ENCODE assay signal across 11 cellular contexts in genomic region chr12:61706783-61707182, GRCh38.
"Had no signal": no experiment of that assay in that cellular context is flagged by ENCODE, and none has a peak within 500 bp of the region (broad histone marks: within the 10 kb centered on the region; RNA-seq: fewer than 3 reads in every experiment).

No MANE protein-coding gene starts in this region.

- H3K4me3 Mint-ChIP-seq: GM23338, H9, HFFc6 had no signal

- H3K9me3 Mint-ChIP-seq: GM23338, H9 had no signal

- H3K27ac Mint-ChIP-seq: GM23338, H9, HFFc6 had no signal

- H2AFZ ChIP-seq: GM23248, GM23338 had no signal

- ATAC-seq: GM23338, HCT116 had no signal

- H3K4me2 ChIP-seq: GM23338 had no signal

- H3K9ac ChIP-seq: GM23248 had no signal

- H3K9me3 ChIP-seq: HAP-1 had no signal

- H3K4me3 ChIP-seq: GM23248, GM23338, HAP-1 had no signal

- FAIRE-seq: H1, H54 had no signal

- H3K4me1 ChIP-seq: HAP-1 had no signal

- H3K4me1 Mint-ChIP-seq: GM23338 had no signal

- H3K27ac ChIP-seq: GM23248 had no signal

- DNase-seq: GM23248, GOT3, H7, H9, HCEC 1CT, HFFc6 had no signal

- H3K36me3 ChIP-seq: HAP-1 had no signal
